19 cellular contexts compared by ENCODE assay signal in the genomic region with DNA sequence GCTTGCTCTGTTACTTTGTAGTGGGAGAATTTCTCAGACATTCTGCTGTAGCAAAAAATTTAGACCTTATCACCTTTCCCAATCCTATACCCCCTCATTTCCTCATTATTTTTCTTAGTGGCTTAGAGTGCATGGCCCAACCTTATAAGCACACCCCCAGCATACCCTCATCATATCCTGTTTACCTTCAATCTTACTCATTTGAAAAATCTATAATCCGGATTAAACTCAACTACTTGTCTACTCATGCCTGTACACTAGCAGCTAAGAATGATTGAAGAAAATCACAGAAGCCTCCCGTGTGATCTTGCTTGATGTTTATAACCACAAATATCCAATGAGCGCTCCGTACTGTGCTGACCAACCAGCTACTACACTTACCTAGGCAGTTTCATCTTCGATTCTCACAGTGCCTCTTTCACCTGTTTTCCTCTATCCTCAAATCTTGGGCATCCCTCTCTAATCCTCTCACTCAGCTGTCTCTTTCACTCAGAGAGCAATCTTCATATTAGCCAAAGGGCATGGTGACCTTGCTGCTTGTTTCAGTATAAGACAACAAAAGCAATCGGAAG. TPM values are rescaled to one million over a fixed set of nuclear protein-coding genes. Genes with fewer than 3 reads are reported as not detected.
A peak's percentile ranks its signal among the peaks of the same experiment; 100 is the strongest.
DNase-seq lines count a peak whose midpoint lies in the region; ATAC-seq, FAIRE-seq and TF ChIP-seq lines count a peak whose summit lies in the region.
"Had no signal": no experiment of that assay in that cellular context is flagged by ENCODE, and none has a peak within 500 bp of the region (broad histone marks: within the 10 kb centered on the region; RNA-seq: fewer than 3 reads in every experiment).

No MANE protein-coding gene starts in this region.

- no peak for TF ChIP-seq CTCF in GM12878 (IDR thresholded peaks at IDR 0.05 in 2 of 3, conservative IDR thresholded peaks at IDR 0.05 in 1 of 3; ENCODE audit: control insufficient read depth in 2 of 3, extremely low read depth in 1 of 3, insufficient read depth in 1 of 3, low read depth in 3 of 3, low read length in 3 of 3)
- no peak for TF ChIP-seq CTCF in colonic mucosa (IDR thresholded peaks at IDR 0.05)
- TF ChIP-seq CTCF in thyroid gland (IDR thresholded peaks at IDR 0.05), result no peak

- H2AFZ ChIP-seq in GM12878 (ENCODE audit: control insufficient read depth, low read depth, low read length), result no peak overlapping the region

- TF ChIP-seq RAD21 in GM12878 (IDR thresholded peaks at IDR 0.05; ENCODE audit: insufficient read depth, low read depth, low read length), result no peak

- H3K4me1 Mint-ChIP-seq in activated T-cell treated with anti-CD3 and anti-CD28 coated beads, Interleukin-2, amount 50 U/mL, for 4 hours (ENCODE audit: low read depth), result peaks cover 6% of the 10 kb centered on the region
- H3K4me1 Mint-ChIP-seq: nephron had no signal

- peak; percentile 46 to 78 for ATAC-seq in activated T-cell treated with anti-CD3 and anti-CD28 coated beads, Interleukin-2, amount 50 U/mL, for 4 hours
- peak; percentile 12 for ATAC-seq in HG02642 (IDR thresholded peaks at IDR 0.05; ENCODE audit: poor library complexity, unreplicated experiment)
- peak; percentile 12; the same call in 1 of the 3 replicates for ATAC-seq in GM12878
- no peak for ATAC-seq in GM18498 (IDR thresholded peaks at IDR 0.05; ENCODE audit: unreplicated experiment)
- ATAC-seq: WTC11 had no signal

- no peaks in the 10 kb centered on the region; a peak in 1 of 4 replicates for H3K36me3 ChIP-seq in GM12878 (ENCODE audit: control insufficient read depth in 2 of 2, insufficient read depth in 2 of 2, low read length in 1 of 2)
- no peaks in the 10 kb centered on the region for H3K36me3 ChIP-seq in colonic mucosa
- H3K36me3 ChIP-seq in thyroid gland, result no peaks in the 10 kb centered on the region

- no peaks in the 10 kb centered on the region for H3K36me3 Mint-ChIP-seq in activated T-cell treated with anti-CD3 and anti-CD28 coated beads, Interleukin-2, amount 50 U/mL, for 4 hours (ENCODE audit: insufficient read depth)
- H3K36me3 Mint-ChIP-seq: WTC11 had no signal

- 79% methylated on average over 6 of the region's 6 CpGs for WGBS in GM12878 (ENCODE audit: insufficient coverage, insufficient replicate concordance, low lambda C conversion rate, missing lambda C conversion rate)
- WGBS in thyroid gland, 2 donors, result 93% methylated on average over 6 of the region's 6 CpGs

- H3K4me2 ChIP-seq in GM12878 (ENCODE audit: control insufficient read depth, insufficient read depth), result peak overlapping the region; percentile 73; the same call in 1 of the 2 replicates

- H3K4me1 ChIP-seq in GM12878 (ENCODE audit: control insufficient read depth, insufficient read depth, low read length), result peaks cover 12% of the 10 kb centered on the region
- H3K4me1 ChIP-seq in colonic mucosa, result no peaks in the 10 kb centered on the region
- H3K4me1 ChIP-seq in thyroid gland, result no peaks in the 10 kb centered on the region

- no peaks in the 10 kb centered on the region for H4K20me1 ChIP-seq in GM12878 (ENCODE audit: control insufficient read depth, insufficient read depth)

- CTCF ChIA-PET in GM12878 (lab: Yijun Ruan, JAX), result interaction anchor here (0.7 kb wide), 1 partner anchor 8 kb away, joined by 3 read pairs; no protein-coding TSS in a partner anchor

- RAD21 ChIA-PET in GM12878 (lab: Charles Lee; ENCODE audit: unreplicated experiment), result no interaction called here

- FAIRE-seq in GM12878 (lab: Jason Lieb, UNC), result peak; percentile 35
- FAIRE-seq: urothelium cell line had no signal

- TF ChIP-seq POLR2A in GM12878 (IDR thresholded peaks at IDR 0.05; ENCODE audit: low read depth, low read length) (no peak), thyroid gland (IDR thresholded peaks at IDR 0.05) (no peak)

- H3K4me3 ChIP-seq in GM12878, result no peak overlapping the region
- no peak overlapping the region for H3K4me3 ChIP-seq in colonic mucosa
- H3K4me3 ChIP-seq in thyroid gland (replicated peaks in 1 of 3), result no peak overlapping the region

- H3K27ac ChIP-seq in GM12878 (ENCODE audit: control insufficient read depth, insufficient read depth), result peak overlapping the region; percentile 10; the same call in 1 of the 2 replicates
- no peak overlapping the region for H3K27ac ChIP-seq in colonic mucosa
- no peak overlapping the region for H3K27ac ChIP-seq in thyroid gland
- H3K27ac ChIP-seq: HL-60 had no signal

- in situ Hi-C loops in GM12878 (cut with MboI), result no loop called here

- no peaks in the 10 kb centered on the region for H3K27me3 Mint-ChIP-seq in activated T-cell treated with anti-CD3 and anti-CD28 coated beads, Interleukin-2, amount 50 U/mL, for 4 hours (ENCODE audit: low read depth)
- H3K27me3 Mint-ChIP-seq: brain had no signal

- no peaks in the 10 kb centered on the region for H3K27me3 ChIP-seq in GM12878 (replicated peaks in 1 of 2; ENCODE audit: control insufficient read depth in 2 of 2, insufficient read depth in 2 of 2, low read length in 1 of 2)
- H3K27me3 ChIP-seq in colonic mucosa, result no peaks in the 10 kb centered on the region
- H3K27me3 ChIP-seq in thyroid gland, result no peaks in the 10 kb centered on the region

- no peak overlapping the region for H3K9ac ChIP-seq in GM12878 (ENCODE audit: control insufficient read depth, insufficient read depth, low read length)
- no peak overlapping the region for H3K9ac ChIP-seq in colonic mucosa (ENCODE audit: low read depth in 2 of 2, low read length in 2 of 2)

- BruUV-seq in GM12878 (replicated peaks; lab: Mats Ljungman, UMichigan), result no TSS peak

- no peak overlapping the region for H3K4me3 Mint-ChIP-seq in activated T-cell treated with anti-CD3 and anti-CD28 coated beads, Interleukin-2, amount 50 U/mL, for 4 hours
- H3K4me3 Mint-ChIP-seq: activated T-helper 1 cell treated with anti-CD3 and anti-CD28 coated beads, Interleukin-12 subunit alpha, Interleukin-12 subunit beta, Interleukin-2, Interleukin-4 antibody, amounts not matched to agents 30 ng/mL and 10 ng/mL and 1 ng/mL, durations not matched to agents 14 hours and 24 hours and 36 hours; brain; nephron; WTC11 had no signal

- POLR2A ChIA-PET in GM12878 (lab: Charles Lee), result no interaction called here

- H3K9me3 ChIP-seq in GM12878 (replicated peaks; ENCODE audit: control insufficient read depth, insufficient read depth, low read length) (no peaks in the 10 kb centered on the region), colonic mucosa (no peaks in the 10 kb centered on the region), thyroid gland (no peaks in the 10 kb centered on the region)

- no peaks in the 10 kb centered on the region for H3K9me3 Mint-ChIP-seq in activated T-cell treated with anti-CD3 and anti-CD28 coated beads, Interleukin-2, amount 50 U/mL, for 4 hours
- H3K9me3 Mint-ChIP-seq: activated T-helper 1 cell treated with anti-CD3 and anti-CD28 coated beads, Interleukin-12 subunit alpha, Interleukin-12 subunit beta, Interleukin-2, Interleukin-4 antibody, amounts not matched to agents 30 ng/mL and 10 ng/mL and 1 ng/mL, durations not matched to agents 14 hours and 24 hours and 36 hours; nephron; WTC11 had no signal

- intact Hi-C loops in GM12878 (cut with micrococcal nuclease; ENCODE audit: unreplicated experiment), result no loop called here
- intact Hi-C loops in colonic mucosa (cut with DNase I), result no loop called here
- intact Hi-C loops in thyroid gland (cut with DNase I), result no loop called here

- no peaks in the 10 kb centered on the region for H3K79me2 ChIP-seq in GM12878 (ENCODE audit: control insufficient read depth, insufficient read depth, low read length)

- DNase-seq in activated T-cell treated with anti-CD3 and anti-CD28 coated beads, Interleukin-2, amount 50 U/mL, for 4 hours, result no peak
- no peak for DNase-seq in activated T-cell treated with anti-CD3 and anti-CD28 coated beads, Interleukin-2, amount 50 U/mL, for 1 hour
- DNase-seq in GM12878 (ENCODE audit: low read depth, low spot score) (no peak), renal cortical epithelial cell (ENCODE audit: low read depth) (peak; percentile 52), colonic mucosa (no peak), thyroid gland (no peak)
- DNase-seq: NCI-H2029; NCI-H69; retina; stimulated activated CD4-positive, alpha-beta T cell treated with anti-CD3 and anti-CD28 coated beads, Interleukin-4, amount 100 ng/mL, for 1 hour; SW 1271 had no signal

- no peak for TF ChIP-seq EP300 in GM12878 (IDR thresholded peaks at IDR 0.05; ENCODE audit: borderline replicate concordance in 1 of 2, control insufficient read depth in 1 of 2, low read depth in 2 of 2, low read length in 2 of 2)

- SMC1A ChIA-PET in GM12878 (lab: Charles Lee; ENCODE audit: uncharacterized antibody, unreplicated experiment), result no interaction called here

TF ChIP-seq in GM12878, 131 proteins besides CTCF, POLR2A, EP300 and RAD21:
- TF ChIP-seq EED (IDR thresholded peaks at IDR 0.05; ENCODE audit: low read depth), result no peak
- TF ChIP-seq RUNX3 (IDR thresholded peaks at IDR 0.05; ENCODE audit: low read length), result peak; percentile 9; the same call in 1 of the 2 replicates

RNA-seq across cellular contexts. Expression of a gene that starts 36.6 kb away (rescaled TPM):
- total RNA-seq in activated T-cell treated with anti-CD3 and anti-CD28 coated beads, Interleukin-2, amount 50 U/mL, for 4 hours, result 1 to 10 TPM; 3.9 to 7.6 (median 5.5) TPM
- total RNA-seq in GM12878 (2013; cell fraction: nucleolus; rRNA removed), result 18.0 and 20.4 TPM in 2 replicates
- total RNA-seq in GM12878 (2014; rRNA removed), result 36.4 and 38.9 TPM in 2 replicates
- total RNA-seq in GM12878 (2014; rRNA removed; fragmentation: Illumina TruSeq; extraction: Trizol), result 39.0 and 40.8 TPM in 2 replicates
- 34.9 and 35.2 TPM in 2 replicates for total RNA-seq in GM12878 (2021)
- polyA plus RNA-seq in GM12878 (2011; ENCODE audit: low read depth), result 16.7 TPM
- 21.2 and 27.0 TPM in 2 replicates for polyA plus RNA-seq in GM12878 (2011; rRNA removed)
- polyA plus RNA-seq in GM12878 (2011; cell fraction: cytosol; rRNA removed), result 24.4 and 26.5 TPM in 2 replicates
- 13.4 and 14.7 TPM in 2 replicates for polyA plus RNA-seq in GM12878 (2011; cell fraction: nucleus; rRNA removed)
- 22.0 and 22.3 TPM in 2 replicates for polyA plus RNA-seq in GM12878 (2012)
- 46.2 and 50.5 TPM in 2 replicates for polyA plus RNA-seq in GM12878 (2014; fragmentation: Illumina TruSeq; extraction: Trizol)
- polyA plus RNA-seq in GM12878 (2014; fragmentation: Nextera tagmentation; extraction: Ambion mirVana), result 10 to 100 TPM; 66.4 to 74.5 TPM
- polyA plus RNA-seq in GM12878 (2014; rRNA removed), result 31.7 and 36.4 TPM in 2 replicates
- polyA plus RNA-seq in GM12878 (2016; fragmentation: Nextera tagmentation; extraction: Ambion mirVana), result 10 to 100 TPM; 32.1 to 33.5 TPM
- polyA minus RNA-seq in GM12878 (2011; rRNA and poly(A)+ RNA removed), result 12.1 and 13.1 TPM in 2 replicates
- 4.3 and 6.0 TPM in 2 replicates for polyA minus RNA-seq in GM12878 (2011; cell fraction: cytosol; rRNA and poly(A)+ RNA removed)
- polyA minus RNA-seq in GM12878 (2011; cell fraction: nucleus; rRNA and poly(A)+ RNA removed), result 11.8 and 13.4 TPM in 2 replicates
- 61.6 and 67.4 TPM in 2 replicates for total RNA-seq in renal cortical epithelial cell
- total RNA-seq in colonic mucosa, result 10 to 100 TPM; 24.2 to 28.8 TPM
- total RNA-seq in thyroid gland, result 100 to 1,000 TPM in 1 of 4 donors, 10 to 100 TPM in 3; 57.8 to 101 (median 77.0) TPM
